In the genomic region with DNA sequence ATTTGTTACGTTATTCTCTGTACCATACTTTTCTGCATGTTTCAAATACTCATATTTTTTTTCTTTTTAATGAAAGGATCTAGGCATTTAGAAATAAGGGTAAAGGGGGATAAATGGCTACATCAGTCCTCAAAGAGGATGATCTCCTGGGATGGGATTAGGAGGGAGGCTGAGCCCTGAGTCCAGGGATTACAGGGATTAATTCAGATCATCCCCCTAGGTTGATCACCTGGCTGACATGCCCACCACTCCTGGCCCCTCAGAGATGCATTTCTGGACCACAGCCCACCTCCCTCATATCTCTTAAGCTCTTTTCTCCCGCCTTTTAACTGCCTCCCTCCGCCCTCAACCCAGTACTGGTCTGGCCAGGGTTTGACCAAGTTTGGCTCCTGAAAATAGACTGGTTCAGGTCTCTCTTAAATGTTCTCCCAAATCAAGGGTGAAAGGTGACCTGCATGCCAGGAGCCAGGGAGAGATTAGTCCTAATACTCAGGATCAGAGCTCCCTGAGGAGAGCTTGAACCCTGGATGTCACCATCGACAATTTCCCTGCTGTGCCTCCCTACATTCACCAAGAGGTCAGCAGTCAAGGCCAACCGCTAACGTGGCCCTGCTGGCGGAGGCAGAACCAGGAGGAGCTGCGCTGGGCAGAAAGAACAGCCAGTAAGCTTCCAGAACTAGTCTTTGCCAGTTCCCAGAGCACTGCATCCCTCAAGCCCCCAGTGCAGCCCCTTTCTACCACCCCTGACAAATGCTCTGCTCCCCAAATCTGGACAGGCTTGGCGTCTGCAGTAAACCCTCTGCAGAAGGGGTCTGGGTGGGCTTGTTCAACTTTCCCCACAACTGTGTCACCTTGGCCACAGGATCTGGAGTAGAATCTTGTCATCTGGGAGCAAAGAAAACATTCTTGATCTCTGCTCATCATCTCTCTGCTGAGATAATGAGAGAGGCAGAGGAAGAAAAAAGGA, we compare ENCODE assay signal across 27 cellular contexts. TPM values are rescaled to one million over a fixed set of nuclear protein-coding genes. Genes with fewer than 3 reads are reported as not detected.
A peak's percentile ranks its signal among the peaks of the same experiment; 100 is the strongest.
DNase-seq lines count a peak whose midpoint lies in the region; ATAC-seq and TF ChIP-seq lines count a peak whose summit lies in the region.
"Had no signal": no experiment of that assay in that cellular context is flagged by ENCODE, and none has a peak within 500 bp of the region (broad histone marks: within the 10 kb centered on the region; RNA-seq: fewer than 3 reads in every experiment).

No MANE protein-coding gene starts in this region.

- ATAC-seq in activated B cell treated with CpG ODN at 0.5 μM for 24 hours (ENCODE audit: low read depth), result no peak
- no peak for ATAC-seq in naive thymus-derived CD4-positive, alpha-beta T cell
- ATAC-seq in GM18868 (IDR thresholded peaks at IDR 0.05; ENCODE audit: unreplicated experiment), result no peak
- ATAC-seq: esophagus mucosa, GM12878, psoas muscle had no signal

- peaks cover 0 to 3% (median 0%) of the 10 kb centered on the region in 3 experiments for H3K36me3 ChIP-seq in naive thymus-derived CD4-positive, alpha-beta T cell (ENCODE audit: control insufficient read depth in 2 of 3, insufficient read depth in 3 of 3, low read length in 3 of 3)
- H3K36me3 ChIP-seq: stomach, upper lobe of left lung had no signal

- peaks cover 7% of the 10 kb centered on the region for H3K4me1 Mint-ChIP-seq in activated naive CD4-positive, alpha-beta T cell treated with anti-CD3 and anti-CD28 coated beads, Interleukin-2, amount 10 ng/mL, durations not matched to agents 7 days and 5 days
- H3K4me1 Mint-ChIP-seq in activated B cell treated with CpG ODN at 0.5 μM for 24 hours, result peaks cover 10% of the 10 kb centered on the region
- peaks cover 6 to 25% (median 11%) of the 10 kb centered on the region in 7 donors for H3K4me1 Mint-ChIP-seq in naive thymus-derived CD4-positive, alpha-beta T cell
- peaks cover 8% of the 10 kb centered on the region for H3K4me1 Mint-ChIP-seq in type B pancreatic cell (ENCODE audit: unreplicated experiment)

- peaks cover 0 to 3% of the 10 kb centered on the region in 2 donors for H3K4me1 ChIP-seq in naive thymus-derived CD4-positive, alpha-beta T cell (ENCODE audit: control insufficient read depth in 2 of 2, insufficient read depth in 2 of 2, low read length in 2 of 2)

- no peak for DNase-seq in activated naive CD4-positive, alpha-beta T cell treated with anti-CD3 and anti-CD28 coated beads, Interleukin-2, amount 10 ng/mL, durations not matched to agents 7 days and 5 days
- DNase-seq in activated naive CD4-positive, alpha-beta T cell treated with Interleukin-2 at 50 U/mL for 16 hours, result no peak
- DNase-seq in activated B cell treated with CpG ODN at 0.5 μM for 24 hours (no peak), type B pancreatic cell (ENCODE audit: extremely low spot score, unreplicated experiment) (no peak), NCI-H524 treated with DMSO at 0.1 percent for 48 hours (lab: John Stamatoyannopoulos, UW) (no peak), activated gamma-delta T cell treated with Interleukin-2 at 50 U/mL for 16 hours (no peak)
- DNase-seq in naive thymus-derived CD4-positive, alpha-beta T cell, result no peak
- DNase-seq: activated CD4-positive, alpha-beta memory T cell treated with anti-CD3 and anti-CD28 coated beads, Interleukin-2, amount 10 ng/mL, durations not matched to agents 7 days and 5 days; activated CD4-positive, CD25-positive, alpha-beta regulatory T cell; anterior cingulate cortex; Calu3; cortex of kidney; foreskin melanocyte; HCEC 1CT; NCI-H1694; NCI-H2171; NCI-H526; psoas muscle; stomach; upper lobe of left lung had no signal

- no peak overlapping the region for H3K27ac ChIP-seq in naive thymus-derived CD4-positive, alpha-beta T cell (ENCODE audit: low read depth, low read length)
- H3K27ac ChIP-seq: hepatocyte, psoas muscle, upper lobe of left lung had no signal

- CTCF ChIA-PET in activated naive CD4-positive, alpha-beta T cell treated with anti-CD3 and anti-CD28 coated beads, Interleukin-2, amount 10 ng/mL, durations not matched to agents 7 days and 5 days (lab: Charles Lee), result no interaction called here
- CTCF ChIA-PET in activated B cell treated with CpG ODN at 0.5 μM for 24 hours (lab: Charles Lee), result no interaction called here
- CTCF ChIA-PET in naive thymus-derived CD4-positive, alpha-beta T cell (lab: Charles Lee), result no interaction called here

- POLR2A ChIA-PET in activated B cell treated with CpG ODN at 0.5 μM for 24 hours (lab: Charles Lee), result no interaction called here
- POLR2A ChIA-PET in naive thymus-derived CD4-positive, alpha-beta T cell (lab: Charles Lee), result interaction anchor here (0.6 kb wide), 1 partner anchor 25 kb away, joined by 6 read pairs; no protein-coding TSS in a partner anchor

- H3K36me3 Mint-ChIP-seq in activated naive CD4-positive, alpha-beta T cell treated with anti-CD3 and anti-CD28 coated beads, Interleukin-2, amount 10 ng/mL, durations not matched to agents 7 days and 5 days, result no peaks in the 10 kb centered on the region
- H3K36me3 Mint-ChIP-seq in activated B cell treated with CpG ODN at 0.5 μM for 24 hours (ENCODE audit: low read depth) (no peaks in the 10 kb centered on the region), type B pancreatic cell (no peaks in the 10 kb centered on the region)
- H3K36me3 Mint-ChIP-seq in naive thymus-derived CD4-positive, alpha-beta T cell, result no peaks in the 10 kb centered on the region

- H3K27me3 ChIP-seq in naive thymus-derived CD4-positive, alpha-beta T cell (ENCODE audit: control insufficient read depth in 2 of 2, insufficient read depth in 2 of 2, low read length in 2 of 2), result no peaks in the 10 kb centered on the region

- H3K27me3 Mint-ChIP-seq in activated naive CD4-positive, alpha-beta T cell treated with anti-CD3 and anti-CD28 coated beads, Interleukin-2, amount 10 ng/mL, durations not matched to agents 7 days and 5 days, result peaks cover 65% of the 10 kb centered on the region
- H3K27me3 Mint-ChIP-seq in activated B cell treated with CpG ODN at 0.5 μM for 24 hours, result no peaks in the 10 kb centered on the region
- peaks cover 0 to 49% (median 0%) of the 10 kb centered on the region in 5 donors for H3K27me3 Mint-ChIP-seq in naive thymus-derived CD4-positive, alpha-beta T cell
- H3K27me3 Mint-ChIP-seq in type B pancreatic cell, result peaks cover 27% of the 10 kb centered on the region

- no peaks in the 10 kb centered on the region for H3K9me3 Mint-ChIP-seq in activated naive CD4-positive, alpha-beta T cell treated with anti-CD3 and anti-CD28 coated beads, Interleukin-2, amount 10 ng/mL, durations not matched to agents 7 days and 5 days
- H3K9me3 Mint-ChIP-seq in activated B cell treated with CpG ODN at 0.5 μM for 24 hours (no peaks in the 10 kb centered on the region), type B pancreatic cell (no peaks in the 10 kb centered on the region)
- no peaks in the 10 kb centered on the region for H3K9me3 Mint-ChIP-seq in naive thymus-derived CD4-positive, alpha-beta T cell
- H3K9me3 Mint-ChIP-seq: activated CD4-positive, alpha-beta memory T cell treated with anti-CD3 and anti-CD28 coated beads, Interleukin-2, amount 10 ng/mL, durations not matched to agents 7 days and 5 days had no signal

- H3K4me3 Mint-ChIP-seq in activated naive CD4-positive, alpha-beta T cell treated with anti-CD3 and anti-CD28 coated beads, Interleukin-2, amount 10 ng/mL, durations not matched to agents 7 days and 5 days, result peak overlapping the region; percentile 68
- H3K4me3 Mint-ChIP-seq in activated B cell treated with CpG ODN at 0.5 μM for 24 hours, result peak overlapping the region; percentile 86
- peak overlapping the region in 8 of 10 donors; percentile 10 to 92 (median 82) for H3K4me3 Mint-ChIP-seq in naive thymus-derived CD4-positive, alpha-beta T cell
- peak overlapping the region; percentile 87 for H3K4me3 Mint-ChIP-seq in type B pancreatic cell

- intact Hi-C loops in activated B cell treated with CpG ODN at 0.5 μM for 24 hours (cut with micrococcal nuclease), result no loop called here
- intact Hi-C loops in naive thymus-derived CD4-positive, alpha-beta T cell (cut with micrococcal nuclease), result no loop called here

- H3K27ac Mint-ChIP-seq in activated naive CD4-positive, alpha-beta T cell treated with anti-CD3 and anti-CD28 coated beads, Interleukin-2, amount 10 ng/mL, durations not matched to agents 7 days and 5 days, result no peak overlapping the region
- no peak overlapping the region for H3K27ac Mint-ChIP-seq in activated B cell treated with CpG ODN at 0.5 μM for 24 hours
- peak overlapping the region in 7 of 9 donors; percentile 51 to 87 (median 79) for H3K27ac Mint-ChIP-seq in naive thymus-derived CD4-positive, alpha-beta T cell
- H3K27ac Mint-ChIP-seq in type B pancreatic cell, result no peak overlapping the region
- H3K27ac Mint-ChIP-seq: activated CD4-positive, alpha-beta memory T cell treated with anti-CD3 and anti-CD28 coated beads, Interleukin-2, amount 10 ng/mL, durations not matched to agents 7 days and 5 days had no signal

- H3K4me3 ChIP-seq in naive thymus-derived CD4-positive, alpha-beta T cell (ENCODE audit: low read length), result no peak overlapping the region
- H3K4me3 ChIP-seq: GM12878, hepatocyte, psoas muscle, stomach, upper lobe of left lung had no signal

- TF ChIP-seq CTCF in activated B cell treated with CpG ODN at 0.5 μM for 24 hours (IDR thresholded peaks at IDR 0.05), result no peak
- TF ChIP-seq CTCF in type B pancreatic cell (conservative IDR thresholded peaks at IDR 0.05), result no peak

- H3K9me3 ChIP-seq in naive thymus-derived CD4-positive, alpha-beta T cell (ENCODE audit: control insufficient read depth in 2 of 3, low read length in 3 of 3), result no peaks in the 10 kb centered on the region
- H3K9me3 ChIP-seq: psoas muscle, stomach, upper lobe of left lung had no signal

RNA-seq across cellular contexts. Expression of gene CCDC136, which starts 3.0 kb away (rescaled TPM):
- total RNA-seq in activated B cell treated with CpG ODN at 0.5 μM for 24 hours (4.8 and 5.1 TPM in 2 replicates), type B pancreatic cell (ENCODE audit: low replicate concordance) (4.2 and 44.2 TPM in 2 replicates)
- 10 to 100 TPM in 1 of 5 experiments, 1 to 10 TPM in 4; 6.7 to 14.0 (median 9.6) TPM for total RNA-seq in naive thymus-derived CD4-positive, alpha-beta T cell
- polyA plus RNA-seq in naive thymus-derived CD4-positive, alpha-beta T cell, result 1 to 10 TPM in 1 of 2 donors, under 1 TPM in 1; 0.70 to 1.6 TPM

RNA-seq across cellular contexts. Expression of gene OPN1SW, which starts 13.1 kb away (rescaled TPM):
- total RNA-seq in activated B cell treated with CpG ODN at 0.5 μM for 24 hours (not detected in 2 replicates), type B pancreatic cell (ENCODE audit: low replicate concordance) (not detected in 2 replicates)
- total RNA-seq in naive thymus-derived CD4-positive, alpha-beta T cell, result not detected
- polyA plus RNA-seq in naive thymus-derived CD4-positive, alpha-beta T cell, result not detected
- total RNA-seq: activated CD4-positive, alpha-beta memory T cell treated with anti-CD3 and anti-CD28 coated beads, Interleukin-2, amount 10 ng/mL, durations not matched to agents 7 days and 5 days; Calu3; cardiac septum; Daoy; esophagus mucosa; GM12878; hepatocyte; mesenteric fat pad; psoas muscle; stomach; upper lobe of left lung had no signal
- polyA plus RNA-seq: hepatocyte, stomach had no signal

RNA-seq across cellular contexts. Expression of gene FLNC, which starts 41.5 kb away (rescaled TPM):
- total RNA-seq in activated B cell treated with CpG ODN at 0.5 μM for 24 hours (not detected in 2 replicates), type B pancreatic cell (ENCODE audit: low replicate concordance) (20.3 and 54.0 TPM in 2 replicates)
- under 1 TPM in 2 of 5 experiments, not detected in 3; 0.05 to 0.19 TPM for total RNA-seq in naive thymus-derived CD4-positive, alpha-beta T cell
- polyA plus RNA-seq in naive thymus-derived CD4-positive, alpha-beta T cell, result not detected
- total RNA-seq: activated CD4-positive, alpha-beta memory T cell treated with anti-CD3 and anti-CD28 coated beads, Interleukin-2, amount 10 ng/mL, durations not matched to agents 7 days and 5 days had no signal

RNA-seq across cellular contexts. Expression of gene CALU, which starts 49.6 kb away (rescaled TPM):
- total RNA-seq in activated B cell treated with CpG ODN at 0.5 μM for 24 hours (14.7 and 15.4 TPM in 2 replicates), type B pancreatic cell (ENCODE audit: low replicate concordance) (134 and 144 TPM in 2 replicates)
- 10 to 100 TPM; 18.6 to 36.2 (median 22.6) TPM for total RNA-seq in naive thymus-derived CD4-positive, alpha-beta T cell
- 10 to 100 TPM; 19.2 to 22.2 TPM for polyA plus RNA-seq in naive thymus-derived CD4-positive, alpha-beta T cell

Comparison
In these comparisons a context has a peak if more than half of its experiments do, and no peak if none do; other contexts are left out.
1. H3K27ac Mint-ChIP-seq: peak in naive thymus-derived CD4-positive, alpha-beta T cell (7 of 9); none in activated naive CD4-positive, alpha-beta T cell treated with anti-CD3 and anti-CD28 coated beads, Interleukin-2, amount 10 ng/mL, durations not matched to agents 7 days and 5 days (single experiment), activated B cell treated with CpG ODN at 0.5 μM for 24 hours (single experiment) and type B pancreatic cell (single experiment).
2. RNA of gene FLNC, which starts 41.5 kb away (total RNA-seq): 20.3 to 54.0 TPM in type B pancreatic cell; 0.05 to 0.19 TPM in naive thymus-derived CD4-positive, alpha-beta T cell and not detected in activated B cell treated with CpG ODN at 0.5 μM for 24 hours; every median in the first group is over 10 times any median in the second.
3. Peak in every context shown above with its lines, with median percentiles within 50 percentile points of each other: H3K4me3 Mint-ChIP-seq.